In genomic region chr6:42007753-42008528, GRCh38 we compare ENCODE assay signal across 12 cellular contexts. TPM values are rescaled to one million over a fixed set of nuclear protein-coding genes. Genes with fewer than 3 reads are reported as not detected.
DNase-seq lines count a peak whose midpoint lies in the region; ATAC-seq and TF ChIP-seq lines count a peak whose summit lies in the region.
"Had no signal": no experiment of that assay in that cellular context is flagged by ENCODE, and none has a peak within 500 bp of the region (broad histone marks: within the 10 kb centered on the region; RNA-seq: fewer than 3 reads in every experiment).

No MANE protein-coding gene starts in this region.

- peak in 3 of 4 experiments; percentile 25 to 30 (median 29) for DNase-seq in activated CD4-positive, CD25-positive, alpha-beta regulatory T cell (lab: John Stamatoyannopoulos, UW)
- DNase-seq in activated CD4-positive, CD25-positive, alpha-beta regulatory T cell treated with anti-CD3 and anti-CD28 coated beads, Interleukin-2, amount 50 U/mL, for 72 hours: no peak
- DNase-seq in activated CD4-positive, alpha-beta T cell treated with anti-CD3 and anti-CD28 coated beads, Interleukin-2, amount 50 U/mL, for 1 hour: peak; percentile 35
- DNase-seq in dorsolateral prefrontal cortex (no peak), occipital lobe (lab: John Stamatoyannopoulos, UW) (no peak), HT-29 (ENCODE audit: low spot score) (no peak)
- DNase-seq: ACHN, NCI-H526, WERI-Rb-1 had no signal

- H3K27me3 ChIP-seq in dorsolateral prefrontal cortex: no peaks in the 10 kb centered on the region
- H3K27me3 ChIP-seq: hepatocyte had no signal

- peak overlapping the region in 35 of 59 donors; percentile 5 to 75 (median 47) for H3K27ac ChIP-seq in dorsolateral prefrontal cortex
- H3K27ac ChIP-seq in temporal lobe (ENCODE audit: low read depth, low read length): peak overlapping the region; percentile 6
- H3K27ac ChIP-seq: hepatocyte, WERI-Rb-1 had no signal

- H3K4me3 ChIP-seq in dorsolateral prefrontal cortex: peak overlapping the region in 34 of 59 donors; percentile 1 to 53 (median 26)
- H3K4me3 ChIP-seq: hepatocyte had no signal

- ATAC-seq in GM18498 (IDR thresholded peaks at IDR 0.05; ENCODE audit: unreplicated experiment): no peak

- no peak for TF ChIP-seq CTCF in dorsolateral prefrontal cortex (IDR thresholded peaks at IDR 0.05 in 54 of 56, conservative IDR thresholded peaks at IDR 0.05 in 2 of 56; ENCODE audit: low read depth in 1 of 56, partially characterized antibody in 56 of 56)

- intact Hi-C loops in dorsolateral prefrontal cortex (cut with DNase I): no loop called here

RNA-seq across cellular contexts. Expression of gene TAF8, which starts 42.4 kb away (rescaled TPM):
- total RNA-seq in dorsolateral prefrontal cortex: 10 to 100 TPM; 17.7 to 55.8 (median 29.5) TPM
- total RNA-seq in temporal lobe: 5.4 TPM
- 4.8 TPM for total RNA-seq in occipital lobe
- 18.6 and 22.8 TPM in 2 replicates for total RNA-seq in HT-29 (2014; rRNA removed; shearing (Covaris generic))

Comparison
In these comparisons a context has a peak if more than half of its experiments do, and no peak if none do; other contexts are left out.
1. DNase-seq: peak in activated CD4-positive, CD25-positive, alpha-beta regulatory T cell (3 of 4) and activated CD4-positive, alpha-beta T cell treated with anti-CD3 and anti-CD28 coated beads, Interleukin-2, amount 50 U/mL, for 1 hour (single experiment); none in activated CD4-positive, CD25-positive, alpha-beta regulatory T cell treated with anti-CD3 and anti-CD28 coated beads, Interleukin-2, amount 50 U/mL, for 72 hours (single experiment), dorsolateral prefrontal cortex (0 of 10), occipital lobe (single experiment) and HT-29 (single experiment).